38 cellular contexts compared by ENCODE assay signal in genomic region chr20:23174821-23175220, GRCh38.
"Had no signal": no experiment of that assay in that cellular context is flagged by ENCODE, and none has a peak within 500 bp of the region (broad histone marks: within the 10 kb centered on the region; RNA-seq: fewer than 3 reads in every experiment).

No MANE protein-coding gene starts in this region.

- FAIRE-seq: bronchial epithelial cell, colon had no signal

- H3K4me1 ChIP-seq: adrenal gland, ascending aorta, body of pancreas, breast epithelium had no signal

- H3K27me3 ChIP-seq: adrenal gland, ascending aorta, body of pancreas, brain microvascular endothelial cell, breast epithelium had no signal

- H3K27ac ChIP-seq: adrenal gland, ascending aorta, body of pancreas, brain microvascular endothelial cell, breast epithelium, cardiac muscle cell had no signal

- H3K27ac Mint-ChIP-seq: activated naive CD4-positive, alpha-beta T cell treated with anti-CD3 and anti-CD28 coated beads for 36 hours; activated naive CD4-positive, alpha-beta T cell treated with anti-CD3 and anti-CD28 coated beads, Interleukin-2, amount 10 ng/mL, durations not matched to agents 7 days and 5 days; activated naive CD4-positive, alpha-beta T cell treated with anti-CD3 and anti-CD28 coated beads, Interleukin-2, amount 50 U/mL, for 24 hours; activated naive CD4-positive, alpha-beta T cell treated with anti-CD3 and anti-CD28 coated beads, Interleukin-2, amount 50 U/mL, for 72 hours; activated naive CD8-positive, alpha-beta T cell; activated naive CD8-positive, alpha-beta T cell treated with anti-CD3 and anti-CD28 coated beads for 36 hours; activated naive CD8-positive, alpha-beta T cell treated with anti-CD3 and anti-CD28 coated beads, Interleukin-2, amount 10 ng/mL, durations not matched to agents 7 days and 5 days; activated naive CD8-positive, alpha-beta T cell treated with anti-CD3 and anti-CD28 coated beads, Interleukin-2, amount 50 U/mL, for 24 hours; activated T-cell treated with anti-CD3 and anti-CD28 coated beads, Interleukin-2, amount 50 U/mL, for 24 hours; activated T-cell treated with anti-CD3 and anti-CD28 coated beads, Interleukin-2, amount 50 U/mL, for 72 hours; activated T-helper 1 cell treated with anti-CD3 and anti-CD28 coated beads, Interleukin-12 subunit alpha, Interleukin-12 subunit beta, Interleukin-2, Interleukin-4 antibody, amounts not matched to agents 30 ng/mL and 10 ng/mL and 1 ng/mL, durations not matched to agents 14 hours and 24 hours and 36 hours; activated T-helper 17 cell treated with anti-CD3 and anti-CD28 coated beads, Interleukin-2, amount 50 U/mL, for 72 hours; brain had no signal

- H3K4me1 Mint-ChIP-seq: activated naive CD4-positive, alpha-beta T cell treated with anti-CD3 and anti-CD28 coated beads, Interleukin-2, amount 10 ng/mL, durations not matched to agents 7 days and 5 days; activated naive CD4-positive, alpha-beta T cell treated with anti-CD3 and anti-CD28 coated beads, Interleukin-2, amount 50 U/mL, for 24 hours; activated naive CD8-positive, alpha-beta T cell treated with anti-CD3 and anti-CD28 coated beads for 36 hours; activated naive CD8-positive, alpha-beta T cell treated with anti-CD3 and anti-CD28 coated beads, Interleukin-2, amount 50 U/mL, for 24 hours; activated T-helper 17 cell treated with anti-CD3 and anti-CD28 coated beads, Interleukin-2, amount 50 U/mL, for 72 hours; brain; central memory CD8-positive, alpha-beta T cell had no signal

- H3K36me3 Mint-ChIP-seq: activated naive CD4-positive, alpha-beta T cell treated with anti-CD3 and anti-CD28 coated beads, Interleukin-2, amount 10 ng/mL, durations not matched to agents 7 days and 5 days; activated naive CD4-positive, alpha-beta T cell treated with anti-CD3 and anti-CD28 coated beads, Interleukin-2, amount 50 U/mL, for 24 hours; activated naive CD4-positive, alpha-beta T cell treated with anti-CD3 and anti-CD28 coated beads, Interleukin-2, amount 50 U/mL, for 72 hours; activated naive CD8-positive, alpha-beta T cell; activated naive CD8-positive, alpha-beta T cell treated with anti-CD3 and anti-CD28 coated beads for 36 hours; activated naive CD8-positive, alpha-beta T cell treated with anti-CD3 and anti-CD28 coated beads, Interleukin-2, amount 10 ng/mL, durations not matched to agents 7 days and 5 days; brain had no signal

- ATAC-seq: activated naive CD4-positive, alpha-beta T cell treated with anti-CD3 and anti-CD28 coated beads, Interleukin-2, amount 50 U/mL, for 72 hours; activated naive CD8-positive, alpha-beta T cell treated with anti-CD3 and anti-CD28 coated beads, Interleukin-2, amount 50 U/mL, for 24 hours; activated T-cell treated with anti-CD3 and anti-CD28 coated beads, Interleukin-2, amount 50 U/mL, for 4 hours; activated T-cell treated with anti-CD3 and anti-CD28 coated beads, Interleukin-2, amount 50 U/mL, for 72 hours; activated T-helper 17 cell treated with anti-CD3 and anti-CD28 coated beads, Interleukin-2, amount 50 U/mL, for 72 hours; body of pancreas had no signal

- H3K36me3 ChIP-seq: adrenal gland, ascending aorta, brain microvascular endothelial cell, breast epithelium, cardiac muscle cell had no signal

- H3K9me3 ChIP-seq: adrenal gland, body of pancreas had no signal

- H3K9me3 Mint-ChIP-seq: activated naive CD4-positive, alpha-beta T cell treated with anti-CD3 and anti-CD28 coated beads for 36 hours; activated naive CD4-positive, alpha-beta T cell treated with anti-CD3 and anti-CD28 coated beads, Interleukin-2, amount 10 ng/mL, durations not matched to agents 7 days and 5 days; activated naive CD4-positive, alpha-beta T cell treated with anti-CD3 and anti-CD28 coated beads, Interleukin-2, amount 50 U/mL, for 24 hours; activated naive CD4-positive, alpha-beta T cell treated with anti-CD3 and anti-CD28 coated beads, Interleukin-2, amount 50 U/mL, for 72 hours; activated naive CD8-positive, alpha-beta T cell treated with anti-CD3 and anti-CD28 coated beads for 36 hours; activated naive CD8-positive, alpha-beta T cell treated with anti-CD3 and anti-CD28 coated beads, Interleukin-2, amount 10 ng/mL, durations not matched to agents 7 days and 5 days; activated naive CD8-positive, alpha-beta T cell treated with anti-CD3 and anti-CD28 coated beads, Interleukin-2, amount 50 U/mL, for 24 hours; activated T-cell treated with anti-CD3 and anti-CD28 coated beads, Interleukin-2, amount 50 U/mL, for 24 hours; activated T-cell treated with anti-CD3 and anti-CD28 coated beads, Interleukin-2, amount 50 U/mL, for 4 hours; activated T-cell treated with anti-CD3 and anti-CD28 coated beads, Interleukin-2, amount 50 U/mL, for 72 hours; activated T-helper 1 cell treated with anti-CD3 and anti-CD28 coated beads, Interleukin-12 subunit alpha, Interleukin-12 subunit beta, Interleukin-2, Interleukin-4 antibody, amounts not matched to agents 30 ng/mL and 10 ng/mL and 1 ng/mL, durations not matched to agents 14 hours and 24 hours and 36 hours; activated T-helper 17 cell treated with anti-CD3 and anti-CD28 coated beads, Interleukin-2, amount 50 U/mL, for 72 hours; central memory CD8-positive, alpha-beta T cell had no signal

- H3K27me3 Mint-ChIP-seq: activated naive CD4-positive, alpha-beta T cell treated with anti-CD3 and anti-CD28 coated beads, Interleukin-2, amount 50 U/mL, for 24 hours had no signal

- DNase-seq: activated effector memory CD4-positive, alpha-beta T cell treated with anti-CD3 and anti-CD28 coated beads, Interleukin-2, amount 50 U/mL, for 16 hours; activated effector memory CD4-positive, alpha-beta T cell treated with Interleukin-2 at 50 U/mL for 16 hours; activated gamma-delta T cell; activated gamma-delta T cell treated with Interleukin-2 at 50 U/mL for 16 hours; activated naive CD4-positive, alpha-beta T cell; activated naive CD4-positive, alpha-beta T cell treated with anti-CD3 and anti-CD28 coated beads for 36 hours; activated naive CD4-positive, alpha-beta T cell treated with anti-CD3 and anti-CD28 coated beads, Interleukin-2, amount 10 ng/mL, durations not matched to agents 7 days and 5 days; activated naive CD4-positive, alpha-beta T cell treated with anti-CD3 and anti-CD28 coated beads, Interleukin-2, amount 50 U/mL, for 16 hours; activated naive CD4-positive, alpha-beta T cell treated with Interleukin-2 at 50 U/mL for 16 hours; activated naive CD8-positive, alpha-beta T cell treated with anti-CD3 and anti-CD28 coated beads for 36 hours; activated naive CD8-positive, alpha-beta T cell treated with anti-CD3 and anti-CD28 coated beads, Interleukin-2, amount 10 ng/mL, durations not matched to agents 7 days and 5 days; activated naive CD8-positive, alpha-beta T cell treated with anti-CD3 and anti-CD28 coated beads, Interleukin-2, amount 50 U/mL, for 24 hours; activated T-cell treated with anti-CD3 and anti-CD28 coated beads, Interleukin-2, amount 50 U/mL, for 24 hours; activated T-cell treated with anti-CD3 and anti-CD28 coated beads, Interleukin-2, amount 50 U/mL, for 4 hours; activated T-cell treated with anti-CD3 and anti-CD28 coated beads, Interleukin-2, amount 50 U/mL, for 48 hours; activated T-cell treated with anti-CD3 and anti-CD28 coated beads, Interleukin-2, amount 50 U/mL, for 72 hours; adrenal gland; amniotic stem cell; amygdala; anterior cingulate cortex; aorta; body of pancreas; brain microvascular endothelial cell; caudate nucleus; central memory CD4-positive, alpha-beta T cell; cerebellar nuclear complex had no signal

- H3K4me3 Mint-ChIP-seq: activated naive CD4-positive, alpha-beta T cell treated with anti-CD3 and anti-CD28 coated beads for 36 hours; activated naive CD4-positive, alpha-beta T cell treated with anti-CD3 and anti-CD28 coated beads, Interleukin-2, amount 10 ng/mL, durations not matched to agents 7 days and 5 days; activated naive CD4-positive, alpha-beta T cell treated with anti-CD3 and anti-CD28 coated beads, Interleukin-2, amount 50 U/mL, for 24 hours; activated naive CD8-positive, alpha-beta T cell; activated naive CD8-positive, alpha-beta T cell treated with anti-CD3 and anti-CD28 coated beads for 36 hours; activated naive CD8-positive, alpha-beta T cell treated with anti-CD3 and anti-CD28 coated beads, Interleukin-2, amount 10 ng/mL, durations not matched to agents 7 days and 5 days; activated naive CD8-positive, alpha-beta T cell treated with anti-CD3 and anti-CD28 coated beads, Interleukin-2, amount 50 U/mL, for 24 hours; activated T-cell treated with anti-CD3 and anti-CD28 coated beads, Interleukin-2, amount 50 U/mL, for 24 hours; activated T-cell treated with anti-CD3 and anti-CD28 coated beads, Interleukin-2, amount 50 U/mL, for 4 hours; activated T-cell treated with anti-CD3 and anti-CD28 coated beads, Interleukin-2, amount 50 U/mL, for 72 hours; activated T-helper 1 cell treated with anti-CD3 and anti-CD28 coated beads, Interleukin-12 subunit alpha, Interleukin-12 subunit beta, Interleukin-2, Interleukin-4 antibody, amounts not matched to agents 30 ng/mL and 10 ng/mL and 1 ng/mL, durations not matched to agents 14 hours and 24 hours and 36 hours; activated T-helper 17 cell treated with anti-CD3 and anti-CD28 coated beads, Interleukin-2, amount 50 U/mL, for 72 hours; brain; central memory CD8-positive, alpha-beta T cell had no signal

- H3K4me3 ChIP-seq: adrenal gland, ascending aorta, body of pancreas, breast epithelium, cardiac muscle cell had no signal
